Comparison of ENCODE assay signal across 1 cellular context in genomic region chr6:39855356-39855995, GRCh38.
TF ChIP-seq lines count a peak whose summit lies in the region.

No MANE protein-coding gene starts in this region.

TF ChIP-seq in IMR-90, 13 proteins besides CTCF, POLR2A, EP300 and RAD21:
- TF ChIP-seq RFX5 (IDR thresholded peaks at IDR 0.05; ENCODE audit: low read depth, low read length) (no peak), CEBPB (IDR thresholded peaks at IDR 0.05; ENCODE audit: low read depth, low read length) (no peak), MAZ (IDR thresholded peaks at IDR 0.05; ENCODE audit: borderline replicate concordance, low read depth, low read length) (no peak), BHLHE40 (IDR thresholded peaks at IDR 0.05; ENCODE audit: low read depth, low read length) (no peak), CHD1 (IDR thresholded peaks at IDR 0.05; ENCODE audit: low read depth, low read length) (no peak), NFE2L2 (IDR thresholded peaks at IDR 0.05; ENCODE audit: low read depth, low read length) (no peak), RCOR1 (IDR thresholded peaks at IDR 0.05; ENCODE audit: insufficient replicate concordance, low read length) (no peak)
- TF ChIP-seq, protein P1, sequence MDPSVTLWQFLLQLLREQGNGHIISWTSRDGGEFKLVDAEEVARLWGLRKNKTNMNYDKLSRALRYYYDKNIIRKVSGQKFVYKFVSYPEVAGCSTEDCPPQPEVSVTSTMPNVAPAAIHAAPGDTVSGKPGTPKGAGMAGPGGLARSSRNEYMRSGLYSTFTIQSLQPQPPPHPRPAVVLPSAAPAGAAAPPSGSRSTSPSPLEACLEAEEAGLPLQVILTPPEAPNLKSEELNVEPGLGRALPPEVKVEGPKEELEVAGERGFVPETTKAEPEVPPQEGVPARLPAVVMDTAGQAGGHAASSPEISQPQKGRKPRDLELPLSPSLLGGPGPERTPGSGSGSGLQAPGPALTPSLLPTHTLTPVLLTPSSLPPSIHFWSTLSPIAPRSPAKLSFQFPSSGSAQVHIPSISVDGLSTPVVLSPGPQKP (IDR thresholded peaks at IDR 0.05; ENCODE audit: borderline replicate concordance, low read depth, low read length): no peak
- TF ChIP-seq, protein P2, sequence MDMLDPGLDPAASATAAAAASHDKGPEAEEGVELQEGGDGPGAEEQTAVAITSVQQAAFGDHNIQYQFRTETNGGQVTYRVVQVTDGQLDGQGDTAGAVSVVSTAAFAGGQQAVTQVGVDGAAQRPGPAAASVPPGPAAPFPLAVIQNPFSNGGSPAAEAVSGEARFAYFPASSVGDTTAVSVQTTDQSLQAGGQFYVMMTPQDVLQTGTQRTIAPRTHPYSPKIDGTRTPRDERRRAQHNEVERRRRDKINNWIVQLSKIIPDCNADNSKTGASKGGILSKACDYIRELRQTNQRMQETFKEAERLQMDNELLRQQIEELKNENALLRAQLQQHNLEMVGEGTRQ (IDR thresholded peaks at IDR 0.05; ENCODE audit: low read depth, low read length): no peak
